10 cellular contexts compared by ENCODE assay signal in genomic region chr19:56133858-56134654, GRCh38. TPM values are rescaled to one million over a fixed set of nuclear protein-coding genes. Genes with fewer than 3 reads are reported as not detected.
A peak's percentile ranks its signal among the peaks of the same experiment; 100 is the strongest.
DNase-seq lines count a peak whose midpoint lies in the region; ATAC-seq, FAIRE-seq and TF ChIP-seq lines count a peak whose summit lies in the region.
"Had no signal": no experiment of that assay in that cellular context is flagged by ENCODE, and none has a peak within 500 bp of the region (broad histone marks: within the 10 kb centered on the region; RNA-seq: fewer than 3 reads in every experiment).

No MANE protein-coding gene starts in this region.

- no peak for FAIRE-seq in A549 (lab: Jason Lieb, UNC)

- 0 out of 2 replicates have a peak overlapping the region, but pooled peaks have one; percentile 21 for H2AFZ ChIP-seq in OCI-LY1 (ENCODE audit: low read length)

- CTCF ChIA-PET in A549 (lab: Yijun Ruan, JAX) = interaction anchor here (0.8 to 2.3 kb wide), 6 partner anchors 8 to 68 kb away, joined by 3 to 6 read pairs (median 3); no protein-coding TSS in a partner anchor

- WGBS in A549 (ENCODE audit: missing lambda C conversion rate) = 71% methylated on average over 14 of the region's 14 CpGs

- H3K79me2 ChIP-seq in OCI-LY1 (ENCODE audit: insufficient read depth, low read length) = no peaks in the 10 kb centered on the region

- H3K27me3 ChIP-seq in OCI-LY1 (ENCODE audit: insufficient read depth, low read length) = no peaks in the 10 kb centered on the region
- H3K27me3 ChIP-seq: SJCRH30 had no signal

- H3K4me1 ChIP-seq in A549 (peaks cover 13% of the 10 kb centered on the region; the same call in 2 of the 3 replicates), OCI-LY1 (ENCODE audit: insufficient read depth, low read length, severe bottlenecking) (peaks cover 13% of the 10 kb centered on the region)
- H3K4me1 ChIP-seq: SJCRH30 had no signal

- no peaks in the 10 kb centered on the region for H3K9me3 Mint-ChIP-seq in natural killer cell treated with Interleukin-12 subunit alpha and Interleukin-12 subunit beta and Interleukin-15 and Interleukin-18, amount 100 ng/mL, for 72 hours

- no peak overlapping the region for H3K4me3 Mint-ChIP-seq in natural killer cell treated with Interleukin-12 subunit alpha and Interleukin-12 subunit beta and Interleukin-15 and Interleukin-18, amount 100 ng/mL, for 72 hours
- H3K4me3 Mint-ChIP-seq: activated naive CD8-positive, alpha-beta T cell had no signal

- H3K27ac ChIP-seq in A549 (no peak overlapping the region), OCI-LY1 (ENCODE audit: low read depth, low read length, poor library complexity, severe bottlenecking) (peak overlapping the region; percentile 28)
- H3K27ac ChIP-seq: SJCRH30 had no signal

- no peak overlapping the region for H3K4me3 ChIP-seq in A549
- H3K4me3 ChIP-seq in OCI-LY1 (ENCODE audit: low read depth, low read length, poor library complexity, severe bottlenecking) = no peak overlapping the region
- H3K4me3 ChIP-seq: SJCRH30 had no signal

- DNase-seq in A549 (ENCODE audit: low read depth in 1 of 2, low spot score in 1 of 2) = peak in 1 of 2 experiments; percentile 32
- peak; percentile 14 for DNase-seq in iris pigment epithelial cell (ENCODE audit: low read depth)
- DNase-seq in HPDE6-E6E7 (ENCODE audit: extremely low spot score) = no peak
- no peak for DNase-seq in NAMALWA (ENCODE audit: low spot score)
- no peak for DNase-seq in stimulated activated CD4-positive, alpha-beta T cell treated with anti-CD3 and anti-CD28 coated beads, Interleukin-4, amount 100 ng/mL, for 24 hours
- no peak for DNase-seq in natural killer cell treated with Interleukin-12 subunit alpha and Interleukin-12 subunit beta and Interleukin-15 and Interleukin-18, amount 100 ng/mL, for 72 hours (ENCODE audit: low spot score)
- DNase-seq: SJCRH30 had no signal

- TF ChIP-seq CTCF in A549 (IDR thresholded peaks at IDR 0.05) (no peak), OCI-LY1 (IDR thresholded peaks at IDR 0.05; ENCODE audit: low read length) (no peak)

- H3K4me2 ChIP-seq in A549 (no peak overlapping the region), OCI-LY1 (ENCODE audit: low read length) (peak overlapping the region; percentile 9; the same call in 1 of the 2 replicates)

- H3K27me3 Mint-ChIP-seq in natural killer cell treated with Interleukin-12 subunit alpha and Interleukin-12 subunit beta and Interleukin-15 and Interleukin-18, amount 100 ng/mL, for 72 hours = no peaks in the 10 kb centered on the region
- H3K27me3 Mint-ChIP-seq: activated naive CD8-positive, alpha-beta T cell had no signal

- POLR2A ChIA-PET in A549 (lab: Yijun Ruan, JAX) = interaction anchor here (2.2 kb wide), 1 partner anchor 13 kb away, joined by 10 read pairs; the partner anchor contains the start of gene ZNF787

- no peak for TF ChIP-seq RAD21 in A549 (conservative IDR thresholded peaks at IDR 0.05 in 1 of 2, IDR thresholded peaks at IDR 0.05 in 1 of 2)

- H3K9me3 ChIP-seq in A549 (no peaks in the 10 kb centered on the region), OCI-LY1 (ENCODE audit: low read length) (no peaks in the 10 kb centered on the region)
- H3K9me3 ChIP-seq: SJCRH30 had no signal

- H3K9ac ChIP-seq in OCI-LY1 (ENCODE audit: low read length) = peak overlapping the region; percentile 1; the same call in 1 of the 2 replicates

- H3K36me3 Mint-ChIP-seq in natural killer cell treated with Interleukin-12 subunit alpha and Interleukin-12 subunit beta and Interleukin-15 and Interleukin-18, amount 100 ng/mL, for 72 hours = no peaks in the 10 kb centered on the region
- H3K36me3 Mint-ChIP-seq: activated naive CD8-positive, alpha-beta T cell had no signal

- TF ChIP-seq POLR2A in A549 (IDR thresholded peaks at IDR 0.05; ENCODE audit: low read length) = no peak

- H3F3A ChIP-seq in OCI-LY1 (ENCODE audit: insufficient read depth, low read length) = no peaks in the 10 kb centered on the region

- H3K4me1 Mint-ChIP-seq in natural killer cell treated with Interleukin-12 subunit alpha and Interleukin-12 subunit beta and Interleukin-15 and Interleukin-18, amount 100 ng/mL, for 72 hours (ENCODE audit: low read depth in 2 of 2) = peaks cover 0 to 2% of the 10 kb centered on the region in 2 donors

- no peak for TF ChIP-seq EP300 in A549 (IDR thresholded peaks at IDR 0.05)

- H3K27ac Mint-ChIP-seq in natural killer cell treated with Interleukin-12 subunit alpha and Interleukin-12 subunit beta and Interleukin-15 and Interleukin-18, amount 100 ng/mL, for 72 hours = no peak overlapping the region
- H3K27ac Mint-ChIP-seq: activated naive CD8-positive, alpha-beta T cell had no signal

- H3K9me2 ChIP-seq in OCI-LY1 (ENCODE audit: low read depth, low read length) = no peaks in the 10 kb centered on the region

- H4K20me1 ChIP-seq in OCI-LY1 (ENCODE audit: insufficient read depth, low read length) = no peaks in the 10 kb centered on the region

- ATAC-seq in A549 (peak in 1 of 2 experiments; percentile 48; a peak in 3 of 6 replicates), GM21529 (IDR thresholded peaks at IDR 0.05; ENCODE audit: unreplicated experiment) (peak; percentile 63)
- ATAC-seq in natural killer cell treated with Interleukin-12 subunit alpha and Interleukin-12 subunit beta and Interleukin-15 and Interleukin-18, amount 100 ng/mL, for 72 hours = no peak

- H3K36me3 ChIP-seq in OCI-LY1 (ENCODE audit: insufficient read depth, low read length) = no peaks in the 10 kb centered on the region
- H3K36me3 ChIP-seq: SJCRH30 had no signal

TF ChIP-seq in A549, 52 proteins besides CTCF, POLR2A, EP300 and RAD21:
- peak; percentile 65 for TF ChIP-seq ZFP36 (IDR thresholded peaks at IDR 0.05; ENCODE audit: borderline replicate concordance, partially characterized antibody)
- no peak for TF ChIP-seq MYC (IDR thresholded peaks at IDR 0.05; ENCODE audit: borderline replicate concordance, low read length)

RNA-seq across cellular contexts. Expression of gene ZNF444, which starts 7.0 kb away (rescaled TPM):
- polyA plus RNA-seq in A549 (2011; rRNA removed) (10.5 and 16.5 TPM in 2 replicates), A549 (2017; fragmentation: RNase III; extraction: RNeasy Plus Mini Kit Qiagen cat#74134 plus additional on column Dnase treatment) (23.1 to 26.2 TPM (median 25.5 TPM) in 3 replicates)
- 25.2 and 37.2 TPM in 2 replicates for polyA plus RNA-seq in A549 (2012; cell fraction: cytosol; rRNA removed)
- polyA plus RNA-seq in A549 (2012; cell fraction: nucleus; rRNA removed) = 65.0 and 72.7 TPM in 2 replicates
- polyA minus RNA-seq in A549 (2011; rRNA and poly(A)+ RNA removed) = 15.4 and 15.6 TPM in 2 replicates
- total RNA-seq in natural killer cell treated with Interleukin-12 subunit alpha and Interleukin-12 subunit beta and Interleukin-15 and Interleukin-18, amount 100 ng/mL, for 72 hours = 10 to 100 TPM; 23.2 to 50.6 TPM

RNA-seq across cellular contexts. Expression of gene ZNF787, which starts 13.0 kb away (rescaled TPM):
- 10.7 and 12.5 TPM in 2 replicates for polyA plus RNA-seq in A549 (2011; rRNA removed)
- 30.2 and 54.5 TPM in 2 replicates for polyA plus RNA-seq in A549 (2012; cell fraction: cytosol; rRNA removed)
- polyA plus RNA-seq in A549 (2012; cell fraction: nucleus; rRNA removed) = 44.0 and 78.8 TPM in 2 replicates
- polyA plus RNA-seq in A549 (2017; fragmentation: RNase III; extraction: RNeasy Plus Mini Kit Qiagen cat#74134 plus additional on column Dnase treatment) = 35.1 to 39.3 TPM (median 36.7 TPM) in 3 replicates
- 7.8 and 9.9 TPM in 2 replicates for polyA minus RNA-seq in A549 (2011; rRNA and poly(A)+ RNA removed)
- 10 to 100 TPM; 39.2 to 60.6 TPM for total RNA-seq in natural killer cell treated with Interleukin-12 subunit alpha and Interleukin-12 subunit beta and Interleukin-15 and Interleukin-18, amount 100 ng/mL, for 72 hours

RNA-seq across cellular contexts. Expression of gene GALP, which starts 41.8 kb away (rescaled TPM):
- polyA plus RNA-seq in A549 (2011; rRNA removed) = not detected in 2 replicates
- polyA plus RNA-seq in A549 (2012; cell fraction: cytosol; rRNA removed) = not detected in 2 replicates
- not detected in 2 replicates for polyA plus RNA-seq in A549 (2012; cell fraction: nucleus; rRNA removed)
- polyA plus RNA-seq in A549 (2017; fragmentation: RNase III; extraction: RNeasy Plus Mini Kit Qiagen cat#74134 plus additional on column Dnase treatment) = not detected in 3 replicates
- polyA minus RNA-seq in A549 (2011; rRNA and poly(A)+ RNA removed) = not detected in 2 replicates
- not detected for total RNA-seq in natural killer cell treated with Interleukin-12 subunit alpha and Interleukin-12 subunit beta and Interleukin-15 and Interleukin-18, amount 100 ng/mL, for 72 hours
- total RNA-seq: SJCRH30 had no signal
